In genomic region chr10:13340068-13340467, GRCh38 we compare ENCODE assay signal across 10 cellular contexts. TPM values are rescaled to one million over a fixed set of nuclear protein-coding genes. Genes with fewer than 3 reads are reported as not detected.
DNase-seq lines count a peak whose midpoint lies in the region; ATAC-seq lines count a peak whose summit lies in the region.
"Had no signal": no experiment of that assay in that cellular context is flagged by ENCODE, and none has a peak within 500 bp of the region (broad histone marks: within the 10 kb centered on the region; RNA-seq: fewer than 3 reads in every experiment).

No MANE protein-coding gene starts in this region.

- peaks cover 25 to 40% (median 39%) of the 10 kb centered on the region in 3 donors for H3K4me1 Mint-ChIP-seq in T-cell
- peaks cover 13 to 18% of the 10 kb centered on the region in 2 donors for H3K4me1 Mint-ChIP-seq in effector memory CD8-positive, alpha-beta T cell (ENCODE audit: low read depth in 2 of 2)

- H3K27ac Mint-ChIP-seq in T-cell: peak overlapping the region; percentile 37 to 49
- H3K27ac Mint-ChIP-seq in effector memory CD8-positive, alpha-beta T cell: peak overlapping the region in 1 of 2 donors; percentile 91

- H3K27me3 Mint-ChIP-seq in T-cell: no peaks in the 10 kb centered on the region
- H3K27me3 Mint-ChIP-seq in effector memory CD8-positive, alpha-beta T cell: no peaks in the 10 kb centered on the region

- H3K36me3 Mint-ChIP-seq in T-cell: peaks cover 20% of the 10 kb centered on the region
- peaks cover 18% of the 10 kb centered on the region for H3K36me3 Mint-ChIP-seq in effector memory CD8-positive, alpha-beta T cell (ENCODE audit: insufficient read depth)

- POLR2A ChIA-PET in T-cell (lab: Charles Lee): no interaction called here

- intact Hi-C loops in left ventricle myocardium superior (cut with micrococcal nuclease): no loop called here

- CTCF ChIA-PET in T-cell (lab: Charles Lee): interaction anchor here in 1 of 2 donors (0.7 to 1.1 kb wide), 2 partner anchors 32 to 43 kb away, joined by 3 read pairs; no protein-coding TSS in a partner anchor

- DNase-seq in T-cell (no peak), left ventricle myocardium superior (no peak), NCI-H146 treated with DMSO at 0.1 percent for 48 hours (lab: John Stamatoyannopoulos, UW; ENCODE audit: unreplicated experiment) (no peak)
- no peak for DNase-seq in effector memory CD8-positive, alpha-beta T cell
- DNase-seq: NCI-H187, SIG-M5 had no signal

- no peaks in the 10 kb centered on the region for H3K9me3 Mint-ChIP-seq in T-cell
- H3K9me3 Mint-ChIP-seq in effector memory CD8-positive, alpha-beta T cell: no peaks in the 10 kb centered on the region

- ATAC-seq in GM18502 (IDR thresholded peaks at IDR 0.05; ENCODE audit: poor library complexity, unreplicated experiment) (peak; percentile 12), HG02610 (IDR thresholded peaks at IDR 0.05; ENCODE audit: unreplicated experiment) (peak; percentile 6), T-cell (replicated peaks in 1 of 4) (peak in 1 of 4 experiments; percentile 30), left ventricle myocardium superior (peak; percentile 53), HG02588 (IDR thresholded peaks at IDR 0.05; ENCODE audit: unreplicated experiment) (no peak), HG03025 (IDR thresholded peaks at IDR 0.05; ENCODE audit: low FRiP score, unreplicated experiment) (no peak)
- ATAC-seq in effector memory CD8-positive, alpha-beta T cell (replicated peaks): no peak

- peak overlapping the region; percentile 40 to 65 (median 54) for H3K4me3 Mint-ChIP-seq in T-cell
- H3K4me3 Mint-ChIP-seq in effector memory CD8-positive, alpha-beta T cell: peak overlapping the region in 1 of 2 donors; percentile 19

RNA-seq across cellular contexts. Expression of gene SEPHS1, which starts 8.0 kb away (rescaled TPM):
- total RNA-seq in T-cell (10 to 100 TPM; 24.0 to 34.6 (median 29.2) TPM), left ventricle myocardium superior (27.8 TPM)

RNA-seq across cellular contexts. Expression of gene PHYH, which starts 40.2 kb away (rescaled TPM):
- total RNA-seq in T-cell: 10 to 100 TPM in 2 of 5 donors, 1 to 10 TPM in 3; 9.3 to 10.9 (median 9.8) TPM
- total RNA-seq in left ventricle myocardium superior: 177 TPM

Comparison
In these comparisons a context has a peak if more than half of its experiments do, and no peak if none do; other contexts are left out.
1. ATAC-seq: peak in GM18502 (single experiment), HG02610 (single experiment) and left ventricle myocardium superior (single experiment); none in effector memory CD8-positive, alpha-beta T cell (single experiment), HG02588 (single experiment) and HG03025 (single experiment).
2. RNA of gene PHYH, which starts 40.2 kb away (total RNA-seq): 177 TPM in left ventricle myocardium superior (single experiment); 9.3 to 10.9 TPM in T-cell; every median in the first group is over 10 times any median in the second.